18 cellular contexts compared by ENCODE assay signal in the genomic region with DNA sequence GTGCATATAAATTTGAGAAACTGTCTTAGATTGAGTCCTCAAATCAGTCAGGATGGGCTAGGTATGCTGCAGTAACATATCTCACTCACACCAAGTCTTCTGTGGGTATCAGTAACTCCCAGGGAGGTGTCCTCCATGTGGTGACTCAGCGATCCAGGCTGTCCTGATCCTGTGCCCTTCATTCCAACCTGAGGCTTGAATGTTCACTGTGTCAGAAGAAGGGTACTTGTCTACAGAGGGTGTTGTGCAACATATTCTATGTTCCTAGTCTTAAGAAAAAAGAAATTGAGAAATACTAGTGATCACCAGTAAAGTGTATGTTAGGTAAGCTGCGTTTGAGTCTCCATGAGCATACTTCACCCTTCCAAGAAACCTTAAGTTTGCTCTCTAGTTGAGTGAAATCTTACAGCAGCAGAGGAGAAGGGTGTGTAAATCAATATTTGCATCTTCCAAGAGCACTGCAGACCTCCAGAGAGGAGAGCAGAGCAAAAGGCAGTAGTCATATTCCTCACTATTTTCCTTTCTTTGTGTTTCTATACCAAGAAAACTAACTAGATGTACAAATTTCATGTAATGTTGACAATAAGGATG.
"Had no signal": no experiment of that assay in that cellular context is flagged by ENCODE, and none has a peak within 500 bp of the region (broad histone marks: within the 10 kb centered on the region; RNA-seq: fewer than 3 reads in every experiment).

No MANE protein-coding gene starts in this region.

- H3K4me1 ChIP-seq: ascending aorta, esophagus squamous epithelium, parathyroid adenoma, sigmoid colon had no signal

- H3K27me3 ChIP-seq: ascending aorta, esophagus squamous epithelium, neutrophil, sigmoid colon, stomach had no signal

- H3K9me3 ChIP-seq: ascending aorta, esophagus squamous epithelium, heart right ventricle, neutrophil, sigmoid colon, stomach had no signal

- H3K9ac ChIP-seq: parathyroid adenoma had no signal

- H2AFZ ChIP-seq: parathyroid adenoma had no signal

- H3K27ac ChIP-seq: ascending aorta, esophagus squamous epithelium, heart right ventricle, neutrophil, parathyroid adenoma, sigmoid colon, stomach had no signal

- ATAC-seq: heart right ventricle; natural killer cell treated with Interleukin-12 subunit alpha and Interleukin-12 subunit beta and Interleukin-15 and Interleukin-18, amount 100 ng/mL, for 72 hours; stimulated activated effector memory CD8-positive, alpha-beta T cell treated with anti-CD3 and anti-CD28 coated beads, Interleukin-12 subunit alpha, Interleukin-12 subunit beta, amount 100 ng/mL, for 72 hours had no signal

- H3K4me3 ChIP-seq: ascending aorta, esophagus squamous epithelium, heart right ventricle, sigmoid colon, stomach had no signal

- DNase-seq: activated CD4-positive, alpha-beta memory T cell treated with anti-CD3 and anti-CD28 coated beads, Interleukin-2, amount 10 ng/mL, durations not matched to agents 7 days and 5 days; activated CD4-positive, alpha-beta T cell treated with anti-CD3 and anti-CD28 coated beads for 48 hours; activated CD4-positive, CD25-positive, alpha-beta regulatory T cell; activated naive CD4-positive, alpha-beta T cell treated with anti-CD3 and anti-CD28 coated beads for 36 hours; activated T-cell treated with anti-CD3 and anti-CD28 coated beads, Interleukin-2, amount 50 U/mL, for 24 hours; effector CD8-positive, alpha-beta T cell; esophagus squamous epithelium; heart right ventricle; immature natural killer cell; kidney glomerular epithelial cell; sigmoid colon; stimulated activated CD4-positive, alpha-beta T cell treated with anti-CD3 and anti-CD28 coated beads, Interleukin-4, amount 100 ng/mL, for 24 hours; stomach had no signal

- H3K36me3 ChIP-seq: ascending aorta, esophagus squamous epithelium, heart right ventricle, neutrophil, sigmoid colon, stomach had no signal
